9 cellular contexts compared by ENCODE assay signal in genomic region chr15:75195122-75195765, GRCh38. TPM values are rescaled to one million over a fixed set of nuclear protein-coding genes. Genes with fewer than 3 reads are reported as not detected.
DNase-seq lines count a peak whose midpoint lies in the region; ATAC-seq and TF ChIP-seq lines count a peak whose summit lies in the region.
"Had no signal": no experiment of that assay in that cellular context is flagged by ENCODE, and none has a peak within 500 bp of the region (broad histone marks: within the 10 kb centered on the region; RNA-seq: fewer than 3 reads in every experiment).

No MANE protein-coding gene starts in this region.

- no peak overlapping the region for H3K4me3 ChIP-seq in testis

- no peak overlapping the region for H3K27ac Mint-ChIP-seq in activated T-helper 17 cell treated with anti-CD3 and anti-CD28 coated beads, Interleukin-2, amount 50 U/mL, for 72 hours
- H3K27ac Mint-ChIP-seq: activated naive CD8-positive, alpha-beta T cell treated with anti-CD3 and anti-CD28 coated beads, Interleukin-2, amount 10 ng/mL, durations not matched to agents 7 days and 5 days had no signal

- H3K36me3 Mint-ChIP-seq in activated T-helper 17 cell treated with anti-CD3 and anti-CD28 coated beads, Interleukin-2, amount 50 U/mL, for 72 hours (ENCODE audit: low read depth): no peaks in the 10 kb centered on the region
- H3K36me3 Mint-ChIP-seq: activated naive CD8-positive, alpha-beta T cell treated with anti-CD3 and anti-CD28 coated beads, Interleukin-2, amount 10 ng/mL, durations not matched to agents 7 days and 5 days had no signal

- no peaks in the 10 kb centered on the region for H3K27me3 ChIP-seq in testis

- no peak for TF ChIP-seq POLR2A in testis (IDR thresholded peaks at IDR 0.05)

- no peaks in the 10 kb centered on the region for H3K36me3 ChIP-seq in testis (ENCODE audit: low read depth, missing control alignments)

- DNase-seq in NCI-H1105 treated with DMSO at 0.1 percent for 48 hours (lab: John Stamatoyannopoulos, UW) (peak; percentile 81), NCI-H526 treated with DMSO at 0.1 percent for 48 hours (lab: John Stamatoyannopoulos, UW) (peak; percentile 22), hypothalamus (lab: John Stamatoyannopoulos, UW) (peak in 38 of 51 donors; percentile 6 to 81 (median 58)), testis (peak; percentile 62), foreskin melanocyte (no peak)
- DNase-seq: activated naive CD8-positive, alpha-beta T cell treated with anti-CD3 and anti-CD28 coated beads, Interleukin-2, amount 10 ng/mL, durations not matched to agents 7 days and 5 days; NCI-H1048 had no signal

- no peak overlapping the region for H3K27ac ChIP-seq in testis

- H3K27me3 Mint-ChIP-seq in activated T-helper 17 cell treated with anti-CD3 and anti-CD28 coated beads, Interleukin-2, amount 50 U/mL, for 72 hours: no peaks in the 10 kb centered on the region

- intact Hi-C loops in testis (cut with DNase I; ENCODE audit: low total_unique reads): no loop called here

- no peak for ATAC-seq in activated T-helper 17 cell treated with anti-CD3 and anti-CD28 coated beads, Interleukin-2, amount 50 U/mL, for 72 hours (replicated peaks)
- no peak for ATAC-seq in HG03196 (IDR thresholded peaks at IDR 0.05; ENCODE audit: unreplicated experiment)

- no peak overlapping the region for H3K4me3 Mint-ChIP-seq in activated T-helper 17 cell treated with anti-CD3 and anti-CD28 coated beads, Interleukin-2, amount 50 U/mL, for 72 hours
- H3K4me3 Mint-ChIP-seq: activated naive CD8-positive, alpha-beta T cell treated with anti-CD3 and anti-CD28 coated beads, Interleukin-2, amount 10 ng/mL, durations not matched to agents 7 days and 5 days had no signal

- H3K4me1 ChIP-seq in testis: peaks cover 58% of the 10 kb centered on the region

- H3K9me3 ChIP-seq in testis: no peaks in the 10 kb centered on the region

- no peak for TF ChIP-seq CTCF in testis (IDR thresholded peaks at IDR 0.05)

- no peaks in the 10 kb centered on the region for H3K4me1 Mint-ChIP-seq in activated T-helper 17 cell treated with anti-CD3 and anti-CD28 coated beads, Interleukin-2, amount 50 U/mL, for 72 hours

- no peaks in the 10 kb centered on the region for H3K9me3 Mint-ChIP-seq in activated T-helper 17 cell treated with anti-CD3 and anti-CD28 coated beads, Interleukin-2, amount 50 U/mL, for 72 hours
- H3K9me3 Mint-ChIP-seq: activated naive CD8-positive, alpha-beta T cell treated with anti-CD3 and anti-CD28 coated beads, Interleukin-2, amount 10 ng/mL, durations not matched to agents 7 days and 5 days had no signal

- 43 to 74% methylated on average over 1 to 13 of the region's 13 CpGs for WGBS in testis, 2 donors

RNA-seq across cellular contexts. Expression of gene C15orf39, which starts 6.4 kb away (rescaled TPM):
- total RNA-seq in testis: 100 to 1,000 TPM; 167 to 168 TPM
- polyA plus RNA-seq in testis (ENCODE audit: insufficient read depth, low read depth, low replicate concordance): 321 TPM
- 10 to 100 TPM; 20.4 to 32.3 TPM for total RNA-seq in activated T-helper 17 cell treated with anti-CD3 and anti-CD28 coated beads, Interleukin-2, amount 50 U/mL, for 72 hours

Comparison
In these comparisons a context has a peak if more than half of its experiments do, and no peak if none do; other contexts are left out.
1. RNA of gene C15orf39, which starts 6.4 kb away (total RNA-seq): 167 to 168 TPM in testis; 20.4 to 32.3 TPM in activated T-helper 17 cell treated with anti-CD3 and anti-CD28 coated beads, Interleukin-2, amount 50 U/mL, for 72 hours; every median in the first group is over 4 times any median in the second.